ENCODE assay signal across 1 cellular context in the genomic region with DNA sequence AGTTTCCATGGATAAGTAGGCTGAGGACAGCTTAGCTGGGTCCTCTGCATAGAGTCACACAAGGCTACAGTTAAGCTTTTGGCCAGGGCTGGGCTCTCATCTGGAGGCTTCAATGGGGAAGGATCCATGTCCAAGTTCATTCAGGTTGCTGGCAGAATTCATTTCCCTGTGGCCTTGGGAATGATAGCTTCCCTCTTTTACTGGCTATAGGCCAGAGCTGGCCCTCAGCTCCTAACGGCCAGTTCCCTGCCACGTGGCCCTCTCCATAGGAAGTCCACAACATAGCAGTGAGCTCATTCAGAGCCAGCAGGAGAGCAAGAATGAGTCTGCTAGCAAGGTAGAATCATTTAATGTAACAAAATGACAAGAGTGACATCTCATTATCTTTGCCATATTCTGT.
TF ChIP-seq lines count a peak whose summit lies in the region.

No MANE protein-coding gene starts in this region.

TF ChIP-seq in K562, 482 proteins besides CTCF, POLR2A, EP300 and RAD21 (continued from another document):
- TF ChIP-seq, protein P1, sequence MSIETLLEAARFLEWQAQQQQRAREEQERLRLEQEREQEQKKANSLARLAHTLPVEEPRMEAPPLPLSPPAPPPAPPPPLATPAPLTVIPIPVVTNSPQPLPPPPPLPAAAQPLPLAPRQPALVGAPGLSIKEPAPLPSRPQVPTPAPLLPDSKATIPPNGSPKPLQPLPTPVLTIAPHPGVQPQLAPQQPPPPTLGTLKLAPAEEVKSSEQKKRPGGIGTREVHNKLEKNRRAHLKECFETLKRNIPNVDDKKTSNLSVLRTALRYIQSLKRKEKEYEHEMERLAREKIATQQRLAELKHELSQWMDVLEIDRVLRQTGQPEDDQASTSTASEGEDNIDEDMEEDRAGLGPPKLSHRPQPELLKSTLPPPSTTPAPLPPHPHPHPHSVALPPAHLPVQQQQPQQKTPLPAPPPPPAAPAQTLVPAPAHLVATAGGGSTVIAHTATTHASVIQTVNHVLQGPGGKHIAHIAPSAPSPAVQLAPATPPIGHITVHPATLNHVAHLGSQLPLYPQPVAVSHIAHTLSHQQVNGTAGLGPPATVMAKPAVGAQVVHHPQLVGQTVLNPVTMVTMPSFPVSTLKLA (conservative IDR thresholded peaks at IDR 0.05), result peak in 1 of 2 experiments; percentile 58; a peak in 1 of 4 replicates
